8 cellular contexts compared by ENCODE assay signal in genomic region chr22:37715760-37716159, GRCh38.
"Had no signal": no experiment of that assay in that cellular context is flagged by ENCODE, and none has a peak within 500 bp of the region (broad histone marks: within the 10 kb centered on the region; RNA-seq: fewer than 3 reads in every experiment).

No MANE protein-coding gene starts in this region.

- H3K4me3 ChIP-seq: K562 had no signal

- DNase-seq: IMR-90, Karpas-422, KBM-7, KG1 had no signal

- ATAC-seq: HepG2, K562 had no signal

- H3K4me2 ChIP-seq: KMS-11 had no signal

- H3K27ac ChIP-seq: HL-60, KMS-11 had no signal

- H3K9ac ChIP-seq: KMS-11 had no signal
